8 cellular contexts compared by ENCODE assay signal in genomic region chrX:149825424-149825823, GRCh38. TPM values are rescaled to one million over a fixed set of nuclear protein-coding genes. Genes with fewer than 3 reads are reported as not detected.
DNase-seq lines count a peak whose midpoint lies in the region; ATAC-seq, FAIRE-seq and TF ChIP-seq lines count a peak whose summit lies in the region.

No MANE protein-coding gene starts in this region.

- no peaks in the 10 kb centered on the region for H3K4me1 ChIP-seq in right lobe of liver

- intact Hi-C loops in right lobe of liver (cut with DNase I): no loop called here

- H3K9me3 ChIP-seq in right lobe of liver: no peaks in the 10 kb centered on the region

- no peak overlapping the region for H3K4me3 Mint-ChIP-seq in activated T-cell treated with anti-CD3 and anti-CD28 coated beads, Interleukin-2, amount 50 U/mL, for 24 hours

- TF ChIP-seq CTCF in NB4 (IDR thresholded peaks at IDR 0.05; ENCODE audit: low read depth, low read length) (peak; percentile 42), right lobe of liver (IDR thresholded peaks at IDR 0.05) (peak in 3 of 4 donors; percentile 24 to 33 (median 27))

- 0% methylated on average over 3 of the region's 3 CpGs for WGBS in right lobe of liver (ENCODE audit: insufficient coverage, low coverage, low lambda C conversion rate, missing lambda C conversion rate)

- peaks cover 88% of the 10 kb centered on the region for H3K27me3 Mint-ChIP-seq in activated T-cell treated with anti-CD3 and anti-CD28 coated beads, Interleukin-2, amount 50 U/mL, for 24 hours

- H3K36me3 Mint-ChIP-seq in activated T-cell treated with anti-CD3 and anti-CD28 coated beads, Interleukin-2, amount 50 U/mL, for 24 hours (ENCODE audit: low read depth): no peaks in the 10 kb centered on the region

- H3K27ac ChIP-seq in right lobe of liver: no peak overlapping the region

- TF ChIP-seq POLR2A in NB4 (IDR thresholded peaks at IDR 0.05; ENCODE audit: extremely low read depth, insufficient read length) (no peak), right lobe of liver (IDR thresholded peaks at IDR 0.05) (no peak)

- peaks cover 17% of the 10 kb centered on the region for H3K4me1 Mint-ChIP-seq in activated T-cell treated with anti-CD3 and anti-CD28 coated beads, Interleukin-2, amount 50 U/mL, for 24 hours (ENCODE audit: low read depth)

- H3K4me3 ChIP-seq in NB4 (ENCODE audit: low read depth, low read length) (no peak overlapping the region), right lobe of liver (no peak overlapping the region)

- H3K27me3 ChIP-seq in right lobe of liver: no peaks in the 10 kb centered on the region

- H3K36me3 ChIP-seq in right lobe of liver: no peaks in the 10 kb centered on the region

- no peak overlapping the region for H3K27ac Mint-ChIP-seq in activated T-cell treated with anti-CD3 and anti-CD28 coated beads, Interleukin-2, amount 50 U/mL, for 24 hours

- no peaks in the 10 kb centered on the region for H3K9me3 Mint-ChIP-seq in activated T-cell treated with anti-CD3 and anti-CD28 coated beads, Interleukin-2, amount 50 U/mL, for 24 hours

- ATAC-seq in right lobe of liver (no peak), HG02884 (IDR thresholded peaks at IDR 0.05; ENCODE audit: unreplicated experiment) (no peak), HG02759 (IDR thresholded peaks at IDR 0.05; ENCODE audit: unreplicated experiment) (no peak)

- no peak for FAIRE-seq in HTR-8/SVneo (lab: Jason Lieb, UNC)

- DNase-seq in Daoy (ENCODE audit: low read depth) (peak; percentile 29), NB4 (ENCODE audit: low read depth) (peak; percentile 37), right lobe of liver (peak in 1 of 3 donors; percentile 31), HTR-8/SVneo (ENCODE audit: insufficient read length, low spot score) (no peak), retina (no peak)
- DNase-seq in activated T-cell treated with anti-CD3 and anti-CD28 coated beads, Interleukin-2, amount 50 U/mL, for 24 hours: peak; percentile 75

RNA-seq across cellular contexts. Expression of gene MAGEA9, which starts 43.7 kb away (rescaled TPM):
- total RNA-seq in Daoy (2014; rRNA removed; shearing (Covaris generic)): not detected in 2 replicates
- total RNA-seq in right lobe of liver: not detected

RNA-seq across cellular contexts. Expression of gene HSFX1, which starts 51.6 kb away (rescaled TPM):
- total RNA-seq in Daoy (2014; rRNA removed; shearing (Covaris generic)): 0.17 and 1.3 TPM in 2 replicates
- 1 to 10 TPM in 1 of 6 experiments, under 1 TPM in 4, not detected in 1; 0.25 to 1.1 (median 0.70) TPM for total RNA-seq in right lobe of liver

RNA-seq across cellular contexts. Expression of gene MAGEA8, which starts 55.6 kb away (rescaled TPM):
- total RNA-seq in Daoy (2014; rRNA removed; shearing (Covaris generic)): not detected in 2 replicates
- not detected for total RNA-seq in right lobe of liver

Comparison
In these comparisons a context has a peak if more than half of its experiments do, and no peak if none do; other contexts are left out.
1. DNase-seq: peak in Daoy (single experiment), NB4 (single experiment) and activated T-cell treated with anti-CD3 and anti-CD28 coated beads, Interleukin-2, amount 50 U/mL, for 24 hours (single experiment); none in HTR-8/SVneo (single experiment) and retina (single experiment).